Comparison of ENCODE assay signal across 8 cellular contexts in genomic region chr14:46490150-46490769, GRCh38.
A peak's percentile ranks its signal among the peaks of the same experiment; 100 is the strongest.
DNase-seq lines count a peak whose midpoint lies in the region; ATAC-seq lines count a peak whose summit lies in the region.

No MANE protein-coding gene starts in this region.

- H3K4me3 Mint-ChIP-seq in activated CD4-positive, alpha-beta memory T cell treated with anti-CD3 and anti-CD28 coated beads for 36 hours, result no peak overlapping the region

- H3K9me3 Mint-ChIP-seq in activated CD4-positive, alpha-beta memory T cell treated with anti-CD3 and anti-CD28 coated beads for 36 hours, result peaks cover 7% of the 10 kb centered on the region

- POLR2A ChIA-PET in activated CD4-positive, alpha-beta memory T cell treated with anti-CD3 and anti-CD28 coated beads for 36 hours (lab: Charles Lee), result no interaction called here

- peak; percentile 99 for ATAC-seq in HG02759 (IDR thresholded peaks at IDR 0.05; ENCODE audit: unreplicated experiment)

- CTCF ChIA-PET in activated CD4-positive, alpha-beta memory T cell treated with anti-CD3 and anti-CD28 coated beads for 36 hours (lab: Charles Lee), result no interaction called here

- no peak overlapping the region for H3K27ac Mint-ChIP-seq in activated CD4-positive, alpha-beta memory T cell treated with anti-CD3 and anti-CD28 coated beads for 36 hours

- DNase-seq in NCI-H748 (lab: John Stamatoyannopoulos, UW; ENCODE audit: unreplicated experiment), result peak; percentile 1
- no peak for DNase-seq in NCI-H748 treated with DMSO at 0.1 percent for 48 hours (lab: John Stamatoyannopoulos, UW)
- DNase-seq in NCI-H1694 treated with DMSO at 0.1 percent for 48 hours (lab: John Stamatoyannopoulos, UW), result peak; percentile 2
- peak; percentile 34 for DNase-seq in iPS-NIHi11 (ENCODE audit: low spot score)
- DNase-seq in NCI-H526 treated with DMSO at 0.1 percent for 48 hours (lab: John Stamatoyannopoulos, UW), result no peak
- DNase-seq in activated naive CD4-positive, alpha-beta T cell treated with Interleukin-2 at 50 U/mL for 16 hours, result no peak
- DNase-seq in activated CD4-positive, alpha-beta memory T cell treated with anti-CD3 and anti-CD28 coated beads for 36 hours, result no peak

- no peaks in the 10 kb centered on the region for H3K27me3 Mint-ChIP-seq in activated CD4-positive, alpha-beta memory T cell treated with anti-CD3 and anti-CD28 coated beads for 36 hours

- intact Hi-C loops in activated CD4-positive, alpha-beta memory T cell treated with anti-CD3 and anti-CD28 coated beads for 36 hours (cut with micrococcal nuclease), result no loop called here

- H3K36me3 Mint-ChIP-seq in activated CD4-positive, alpha-beta memory T cell treated with anti-CD3 and anti-CD28 coated beads for 36 hours, result no peaks in the 10 kb centered on the region

- no peaks in the 10 kb centered on the region for H3K4me1 Mint-ChIP-seq in activated CD4-positive, alpha-beta memory T cell treated with anti-CD3 and anti-CD28 coated beads for 36 hours (ENCODE audit: low read depth)

Comparison
In these comparisons a context has a peak if more than half of its experiments do, and no peak if none do; other contexts are left out.
1. DNase-seq: peak in NCI-H748 (single experiment), NCI-H1694 treated with DMSO at 0.1 percent for 48 hours (single experiment) and iPS-NIHi11 (single experiment); none in NCI-H748 treated with DMSO at 0.1 percent for 48 hours (single experiment), NCI-H526 treated with DMSO at 0.1 percent for 48 hours (single experiment), activated naive CD4-positive, alpha-beta T cell treated with Interleukin-2 at 50 U/mL for 16 hours (single experiment) and activated CD4-positive, alpha-beta memory T cell treated with anti-CD3 and anti-CD28 coated beads for 36 hours (single experiment).